13 cellular contexts compared by ENCODE assay signal in genomic region chr6:148869589-148869988, GRCh38.
DNase-seq lines count a peak whose midpoint lies in the region; ATAC-seq and TF ChIP-seq lines count a peak whose summit lies in the region.
"Had no signal": no experiment of that assay in that cellular context is flagged by ENCODE, and none has a peak within 500 bp of the region (broad histone marks: within the 10 kb centered on the region; RNA-seq: fewer than 3 reads in every experiment).

No MANE protein-coding gene starts in this region.

- no peak overlapping the region for H2AFZ ChIP-seq in PC-9

- no peak overlapping the region for H3K4me2 ChIP-seq in PC-9

- no peaks in the 10 kb centered on the region for H3F3A ChIP-seq in PC-9 (ENCODE audit: insufficient read depth, low read depth)

- H3K9me2 ChIP-seq in PC-9 (ENCODE audit: insufficient read depth) = no peaks in the 10 kb centered on the region

- TF ChIP-seq EP300 in sigmoid colon (IDR thresholded peaks at IDR 0.05) = no peak

- H3K36me3 ChIP-seq in PC-9 (ENCODE audit: low read depth) (no peaks in the 10 kb centered on the region), sigmoid colon (no peaks in the 10 kb centered on the region)
- H3K36me3 ChIP-seq: prostate gland, uterus had no signal

- TF ChIP-seq CTCF in PC-9 (conservative IDR thresholded peaks at IDR 0.05) (no peak), epithelial cell of esophagus (IDR thresholded peaks at IDR 0.05; ENCODE audit: insufficient read depth, low read depth, low read length, missing control alignments) (no peak), sigmoid colon (IDR thresholded peaks at IDR 0.05) (no peak)

- H3K4me1 ChIP-seq in PC-9 (replicated peaks; ENCODE audit: insufficient read depth) (no peaks in the 10 kb centered on the region), sigmoid colon (peaks cover 0 to 40% (median 26%) of the 10 kb centered on the region in 4 donors)
- H3K4me1 ChIP-seq: prostate gland had no signal

- H3K9me3 ChIP-seq in PC-9 (ENCODE audit: insufficient read depth, low read depth) (no peaks in the 10 kb centered on the region), sigmoid colon (no peaks in the 10 kb centered on the region)
- H3K9me3 ChIP-seq: prostate gland, uterus had no signal

- intact Hi-C loops in PC-9 (cut with micrococcal nuclease; ENCODE audit: unreplicated experiment) = no loop called here
- intact Hi-C loops in sigmoid colon (cut with DNase I) = no loop called here
- intact Hi-C loops in left ventricle myocardium superior (cut with micrococcal nuclease) = no loop called here

- BruUV-seq in PC-9 (replicated peaks; lab: Mats Ljungman, UMichigan) = no TSS peak

- no peak for TF ChIP-seq POLR2A in sigmoid colon (IDR thresholded peaks at IDR 0.05)

- POLR2A ChIA-PET in PC-9 (lab: Charles Lee; ENCODE audit: unreplicated experiment) = no interaction called here

- no peak for ATAC-seq in left ventricle myocardium superior
- ATAC-seq: activated T-cell treated with anti-CD3 and anti-CD28 coated beads, Interleukin-2, amount 50 U/mL, for 72 hours had no signal

- no peaks in the 10 kb centered on the region for H4K20me1 ChIP-seq in PC-9 (ENCODE audit: insufficient read depth)

- WGBS in sigmoid colon, 2 donors = 84 to 86% methylated on average over 7 of the region's 7 CpGs

- no peaks in the 10 kb centered on the region for H3K27me3 ChIP-seq in PC-9 (ENCODE audit: insufficient read depth, low read depth)
- H3K27me3 ChIP-seq in sigmoid colon = no peaks in the 10 kb centered on the region
- H3K27me3 ChIP-seq: uterus had no signal

- no peaks in the 10 kb centered on the region for H3K79me2 ChIP-seq in PC-9 (ENCODE audit: low read depth)

- H3K4me3 ChIP-seq in PC-9 (no peak overlapping the region), epithelial cell of esophagus (ENCODE audit: low read length) (no peak overlapping the region), sigmoid colon (no peak overlapping the region)
- H3K4me3 ChIP-seq: prostate gland, uterus had no signal

- DNase-seq in GM04503 (ENCODE audit: low read depth) (peak; percentile 82), PC-9 (peak; percentile 4 to 64), epithelial cell of esophagus (ENCODE audit: low read depth) (peak; percentile 93), sigmoid colon (no peak), NCI-H82 treated with DMSO at 0.1 percent for 48 hours (lab: John Stamatoyannopoulos, UW; ENCODE audit: unreplicated experiment) (no peak), left ventricle myocardium superior (no peak), OCI-M2 (lab: John Stamatoyannopoulos, UW; ENCODE audit: unreplicated experiment) (no peak), DMS114 treated with DMSO at 0.1 percent for 48 hours (lab: John Stamatoyannopoulos, UW; ENCODE audit: unreplicated experiment) (no peak)
- DNase-seq: activated T-cell treated with anti-CD3 and anti-CD28 coated beads, Interleukin-2, amount 50 U/mL, for 72 hours; cortex of kidney; KBM-7; uterus had no signal

- CTCF ChIA-PET in PC-9 (lab: Charles Lee) = interaction anchor here (0.6 to 0.7 kb wide), 2 partner anchors 19 to 32 kb away, joined by 4 to 5 read pairs; no protein-coding TSS in a partner anchor

- H3K27ac ChIP-seq in PC-9 (no peak overlapping the region), sigmoid colon (peak overlapping the region in 3 of 4 donors; percentile 3 to 45 (median 33))
- H3K27ac ChIP-seq: prostate gland had no signal

Comparison
In these comparisons a context has a peak if more than half of its experiments do, and no peak if none do; other contexts are left out.
1. DNase-seq: peak in GM04503 (single experiment), PC-9 (2 of 2) and epithelial cell of esophagus (single experiment); none in sigmoid colon (single experiment), NCI-H82 treated with DMSO at 0.1 percent for 48 hours (single experiment), left ventricle myocardium superior (single experiment), OCI-M2 (single experiment) and DMS114 treated with DMSO at 0.1 percent for 48 hours (single experiment).